ENCODE assay signal across 16 cellular contexts in the genomic region with DNA sequence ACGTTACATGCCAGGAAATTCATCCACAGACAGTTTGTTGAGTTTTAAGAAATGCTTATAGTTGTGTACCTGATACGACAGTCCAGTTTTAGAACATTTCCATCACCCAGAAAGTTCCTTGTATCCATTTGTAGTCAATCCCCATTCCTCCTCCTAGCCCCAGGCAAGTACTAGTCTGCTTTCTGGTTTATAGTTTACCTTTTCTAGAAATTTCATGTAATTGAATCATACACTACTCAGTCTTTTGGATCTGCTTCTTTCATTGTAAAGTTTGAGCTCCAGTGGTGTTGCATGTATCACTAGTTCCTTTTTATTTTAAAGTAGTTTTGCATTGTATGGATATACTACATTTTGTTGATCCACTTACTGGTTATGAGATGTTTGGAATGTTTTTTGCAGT.
DNase-seq lines count a peak whose midpoint lies in the region; ATAC-seq, FAIRE-seq and TF ChIP-seq lines count a peak whose summit lies in the region.
"Had no signal": no experiment of that assay in that cellular context is flagged by ENCODE, and none has a peak within 500 bp of the region (broad histone marks: within the 10 kb centered on the region; RNA-seq: fewer than 3 reads in every experiment).

No MANE protein-coding gene starts in this region.

- 83 to 91% methylated on average over 2 of the region's 2 CpGs for WGBS in transverse colon (ENCODE audit: low coverage in 1 of 2), 2 donors

- dilution Hi-C loops in endothelial cell of umbilical vein (cut with MboI; ENCODE audit: extremely low pct_ligation_motif_present, low sequenced_read_pairs): no loop called here

- H3K79me2 ChIP-seq in endothelial cell of umbilical vein (ENCODE audit: control insufficient read depth, insufficient read depth, low read length): peaks cover 8% of the 10 kb centered on the region
- H3K79me2 ChIP-seq in osteoblast (ENCODE audit: insufficient read depth, low read length): peaks cover 87% of the 10 kb centered on the region

- CTCF ChIA-PET in endothelial cell of umbilical vein (lab: Charles Lee): interaction anchor here (0.8 to 2.6 kb wide), 4 partner anchors 8 to 110 kb away, joined by 4 to 8 read pairs (median 5); no protein-coding TSS in a partner anchor

- no peak overlapping the region for H2AFZ ChIP-seq in endothelial cell of umbilical vein (ENCODE audit: low read depth, low read length)
- no peak overlapping the region for H2AFZ ChIP-seq in osteoblast (ENCODE audit: low read length)

- H4K20me1 ChIP-seq in endothelial cell of umbilical vein (replicated peaks; ENCODE audit: control insufficient read depth, extremely low read depth, insufficient read depth, low read length): no peaks in the 10 kb centered on the region
- peaks cover 7% of the 10 kb centered on the region for H4K20me1 ChIP-seq in osteoblast (ENCODE audit: insufficient read depth, low read length)

- ATAC-seq in Right ventricle myocardium inferior (no peak), HG03565 (IDR thresholded peaks at IDR 0.05; ENCODE audit: unreplicated experiment) (no peak)
- ATAC-seq: naive thymus-derived CD8-positive, alpha-beta T cell had no signal

- TF ChIP-seq EP300 in transverse colon (IDR thresholded peaks at IDR 0.05; ENCODE audit: low read depth): no peak

- no peak for TF ChIP-seq CTCF in cardiac muscle cell (IDR thresholded peaks at IDR 0.05; ENCODE audit: low read depth, low read length)
- TF ChIP-seq CTCF in endothelial cell of umbilical vein (IDR thresholded peaks at IDR 0.05; ENCODE audit: extremely low read depth in 1 of 2, insufficient read depth in 1 of 2, low read depth in 1 of 2, low read length in 2 of 2): no peak
- TF ChIP-seq CTCF in osteoblast (IDR thresholded peaks at IDR 0.05; ENCODE audit: extremely low read depth, low read depth, low read length): no peak
- no peak for TF ChIP-seq CTCF in transverse colon (IDR thresholded peaks at IDR 0.05)

- BruUV-seq in endothelial cell of umbilical vein (replicated peaks; lab: Mats Ljungman, UMichigan): no TSS peak

- H3K4me2 ChIP-seq in endothelial cell of umbilical vein (ENCODE audit: insufficient read depth, low read length) (no peak overlapping the region), osteoblast (ENCODE audit: insufficient read depth, low read length) (peak overlapping the region; percentile 59)

- no peak overlapping the region for H3K9ac ChIP-seq in endothelial cell of umbilical vein (replicated peaks; ENCODE audit: extremely low read depth, insufficient read depth, low read length)

- DNase-seq in cardiac muscle cell (ENCODE audit: low read depth in 1 of 2, low spot score in 1 of 2) (no peak), Right ventricle myocardium inferior (ENCODE audit: missing footprints) (no peak), endothelial cell of umbilical vein (ENCODE audit: low read depth, low spot score) (no peak), osteoblast (ENCODE audit: insufficient read length, low spot score, missing footprints) (no peak), transverse colon (no peak), NCI-H2227 treated with DMSO at 0.1 percent for 48 hours (lab: John Stamatoyannopoulos, UW) (no peak), ureter (ENCODE audit: low spot score) (no peak)
- DNase-seq: activated CD8-positive, alpha-beta memory T cell treated with anti-CD3 and anti-CD28 coated beads for 24 hours; activated naive CD4-positive, alpha-beta T cell; cerebellar nuclear complex; naive thymus-derived CD8-positive, alpha-beta T cell; NCI-H1417; NCI-H524 treated with DMSO at 0.1 percent for 48 hours; testis had no signal

- intact Hi-C loops in Right ventricle myocardium inferior (cut with DNase I) (no loop called here), endothelial cell of umbilical vein (cut with micrococcal nuclease) (loop anchor here (1.0 kb wide), 1 partner anchor 7 kb away; no protein-coding TSS in a partner anchor), transverse colon (cut with DNase I; ENCODE audit: low total_unique reads) (no loop called here)

- H3K4me3 ChIP-seq in cardiac muscle cell: no peak overlapping the region
- no peak overlapping the region for H3K4me3 ChIP-seq in endothelial cell of umbilical vein (replicated peaks in 1 of 3; ENCODE audit: insufficient read depth in 1 of 3, low read depth in 1 of 3, low read length in 3 of 3)
- no peak overlapping the region for H3K4me3 ChIP-seq in osteoblast (ENCODE audit: insufficient read depth, low read length)
- H3K4me3 ChIP-seq in transverse colon: no peak overlapping the region
- H3K4me3 ChIP-seq: testis had no signal

- no peaks in the 10 kb centered on the region for H3K9me1 ChIP-seq in endothelial cell of umbilical vein (replicated peaks; ENCODE audit: control insufficient read depth, extremely low read depth, insufficient read depth, low read length)

- in situ Hi-C loops in transverse colon (cut with MboI; ENCODE audit: low pct_ligation_motif_present in 1 of 4, low pct_unique_long_range_greater_than_20kb in 1 of 4, low sequenced_read_pairs in 3 of 4): no loop called here

- POLR2A ChIA-PET in endothelial cell of umbilical vein (lab: Charles Lee): no interaction called here

- peak; percentile 53 for FAIRE-seq in endothelial cell of umbilical vein (lab: Jason Lieb, UNC)
- FAIRE-seq: A204.1 had no signal

- H3K9me3 ChIP-seq in cardiac muscle cell (ENCODE audit: low read depth) (no peaks in the 10 kb centered on the region), endothelial cell of umbilical vein (replicated peaks; ENCODE audit: control insufficient read depth, insufficient read depth, low read length) (no peaks in the 10 kb centered on the region), osteoblast (ENCODE audit: low read depth, low read length) (no peaks in the 10 kb centered on the region), transverse colon (no peaks in the 10 kb centered on the region)
- H3K9me3 ChIP-seq: testis had no signal

- TF ChIP-seq POLR2A in endothelial cell of umbilical vein (IDR thresholded peaks at IDR 0.05; ENCODE audit: low read depth, low read length): no peak
- no peak for TF ChIP-seq POLR2A in transverse colon (IDR thresholded peaks at IDR 0.05)

- H3K4me1 ChIP-seq in cardiac muscle cell (ENCODE audit: low read depth): peaks cover 9% of the 10 kb centered on the region
- peaks cover 9% of the 10 kb centered on the region for H3K4me1 ChIP-seq in endothelial cell of umbilical vein (ENCODE audit: control insufficient read depth, extremely low read depth, insufficient read depth, low read length)
- H3K4me1 ChIP-seq in osteoblast (ENCODE audit: insufficient read depth, low read length): peaks cover 53% of the 10 kb centered on the region
- H3K4me1 ChIP-seq in transverse colon: peaks cover 9 to 66% (median 23%) of the 10 kb centered on the region in 4 donors

- H3K36me3 ChIP-seq in cardiac muscle cell (peaks cover 29% of the 10 kb centered on the region), endothelial cell of umbilical vein (ENCODE audit: control insufficient read depth in 2 of 2, extremely low read depth in 1 of 2, insufficient read depth in 2 of 2, low read length in 2 of 2) (peaks cover 13 to 15% of the 10 kb centered on the region in 2 experiments), osteoblast (ENCODE audit: insufficient read depth, low read length) (peaks cover 86% of the 10 kb centered on the region), transverse colon (peaks cover 0 to 21% (median 10%) of the 10 kb centered on the region in 4 donors)

- H3K27ac ChIP-seq in cardiac muscle cell: peak overlapping the region; percentile 66
- peak overlapping the region; percentile 62 for H3K27ac ChIP-seq in endothelial cell of umbilical vein (ENCODE audit: insufficient read depth, low read depth, low read length)
- H3K27ac ChIP-seq in osteoblast (ENCODE audit: low read depth, low read length): peak overlapping the region; percentile 95
- H3K27ac ChIP-seq in transverse colon: peak overlapping the region; percentile 66 to 97 (median 76)

- no peaks in the 10 kb centered on the region for H3K27me3 ChIP-seq in cardiac muscle cell
- no peaks in the 10 kb centered on the region for H3K27me3 ChIP-seq in endothelial cell of umbilical vein (ENCODE audit: control insufficient read depth in 2 of 2, insufficient read depth in 2 of 2, low read length in 2 of 2)
- no peaks in the 10 kb centered on the region for H3K27me3 ChIP-seq in osteoblast (ENCODE audit: insufficient read depth, low read length)
- H3K27me3 ChIP-seq in transverse colon: no peaks in the 10 kb centered on the region
- H3K27me3 ChIP-seq: testis had no signal

TF ChIP-seq in endothelial cell of umbilical vein, 7 proteins besides CTCF, POLR2A, EP300 and RAD21:
- TF ChIP-seq GATA2 (IDR thresholded peaks at IDR 0.05; ENCODE audit: insufficient read depth, insufficient read length, low read depth, low read length) (no peak), JUN (IDR thresholded peaks at IDR 0.05; ENCODE audit: borderline replicate concordance, insufficient read depth, insufficient read length, low read depth) (no peak), FOS (IDR thresholded peaks at IDR 0.05; ENCODE audit: borderline replicate concordance, insufficient read depth, low read length) (no peak), EZH2 (IDR thresholded peaks at IDR 0.05; ENCODE audit: borderline replicate concordance, low read depth, low read length, severe bottlenecking) (no peak), POLR2AphosphoS5 (IDR thresholded peaks at IDR 0.05; ENCODE audit: insufficient read depth, low read depth, low read length) (no peak), MYC (IDR thresholded peaks at IDR 0.05; ENCODE audit: low read depth, low read length) (no peak)
- TF ChIP-seq, protein P1, sequence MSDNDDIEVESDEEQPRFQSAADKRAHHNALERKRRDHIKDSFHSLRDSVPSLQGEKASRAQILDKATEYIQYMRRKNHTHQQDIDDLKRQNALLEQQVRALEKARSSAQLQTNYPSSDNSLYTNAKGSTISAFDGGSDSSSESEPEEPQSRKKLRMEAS (IDR thresholded peaks at IDR 0.05; ENCODE audit: insufficient read depth, insufficient read length): no peak
